18 cellular contexts compared by ENCODE assay signal in genomic region chr6:99495466-99495865, GRCh38.
"Had no signal": no experiment of that assay in that cellular context is flagged by ENCODE, and none has a peak within 500 bp of the region (broad histone marks: within the 10 kb centered on the region; RNA-seq: fewer than 3 reads in every experiment).

No MANE protein-coding gene starts in this region.

- H3K36me3 ChIP-seq: pancreas, uterus had no signal

- DNase-seq: cortex of kidney; effector memory CD4-positive, alpha-beta T cell; glutamatergic neuron; left lung; lower lobe of right lung; occipital lobe; pancreas; right cardiac atrium; stimulated activated CD4-positive, alpha-beta T cell treated with anti-CD3 and anti-CD28 coated beads, Interleukin-4, amount 100 ng/mL, for 1 hour; stimulated activated CD8-positive, alpha-beta memory T cell treated with anti-CD3 and anti-CD28 coated beads, Interleukin-4, amount 100 ng/mL, for 48 hours; tibial artery; upper lobe of left lung; uterus had no signal

- H3K4me1 ChIP-seq: lower lobe of right lung, pancreas, tibial artery, upper lobe of left lung, uterus had no signal

- ATAC-seq: gastroesophageal sphincter; left lung; lower lobe of right lung; pancreas; right cardiac atrium; stimulated activated effector memory CD8-positive, alpha-beta T cell treated with anti-CD3 and anti-CD28 coated beads, Interleukin-12 subunit alpha, Interleukin-12 subunit beta, amount 100 ng/mL, for 72 hours had no signal

- H3K9me3 ChIP-seq: esophagus muscularis mucosa, gastroesophageal sphincter, left lung, lower lobe of right lung, pancreas, tibial artery, upper lobe of left lung, uterus had no signal

- H3K27me3 ChIP-seq: esophagus muscularis mucosa, gastroesophageal sphincter, left lung, pancreas, tibial artery, upper lobe of left lung, uterus had no signal

- H3K4me3 ChIP-seq: esophagus muscularis mucosa, gastroesophageal sphincter, left lung, lower lobe of right lung, pancreas, tibial artery, upper lobe of left lung, uterus had no signal

- FAIRE-seq: endometrium, keratinocyte, pancreas had no signal

- H3K27ac ChIP-seq: esophagus muscularis mucosa, gastroesophageal sphincter, left lung, lower lobe of right lung, pancreas, tibial artery, upper lobe of left lung, uterus had no signal
